15 cellular contexts compared by ENCODE assay signal in the genomic region with DNA sequence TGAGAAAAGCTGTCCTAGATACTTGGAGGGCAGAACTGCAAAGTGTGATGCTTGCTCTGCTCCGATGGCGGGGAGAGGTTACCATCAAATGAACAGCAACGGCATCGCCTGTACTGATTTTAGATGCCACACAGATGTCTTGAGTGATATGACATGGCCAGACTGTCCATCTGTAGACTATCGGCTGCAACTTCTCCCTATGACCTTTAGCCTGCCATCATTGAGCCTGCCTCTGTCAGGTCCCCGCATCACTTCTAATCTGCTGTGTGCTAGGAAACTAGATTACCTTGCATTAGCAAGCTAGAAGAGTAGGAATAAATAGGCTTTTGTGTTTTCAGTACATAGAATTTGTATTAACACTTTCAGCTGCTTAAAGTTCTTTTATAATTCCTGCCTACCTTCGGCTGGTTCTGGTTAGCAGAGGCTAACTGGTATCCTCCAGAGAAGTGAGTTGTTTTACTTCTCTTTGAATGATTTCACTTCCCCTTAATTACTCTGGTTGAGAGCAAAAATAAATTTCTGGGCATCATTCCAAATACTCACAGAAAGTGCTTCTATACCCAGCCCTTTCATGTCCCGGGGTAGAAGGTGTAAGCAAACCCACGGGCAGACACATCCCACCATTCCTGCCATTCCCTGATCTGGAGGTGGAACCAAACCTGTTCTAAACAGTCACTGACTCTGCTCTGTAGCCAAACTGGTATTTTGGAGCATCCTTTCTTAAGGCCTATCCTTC. TPM values are rescaled to one million over a fixed set of nuclear protein-coding genes. Genes with fewer than 3 reads are reported as not detected.
A peak's percentile ranks its signal among the peaks of the same experiment; 100 is the strongest.
DNase-seq lines count a peak whose midpoint lies in the region; ATAC-seq, FAIRE-seq and TF ChIP-seq lines count a peak whose summit lies in the region.
"Had no signal": no experiment of that assay in that cellular context is flagged by ENCODE, and none has a peak within 500 bp of the region (broad histone marks: within the 10 kb centered on the region; RNA-seq: fewer than 3 reads in every experiment).

No MANE protein-coding gene starts in this region.

- FAIRE-seq in GM12891 (lab: Jason Lieb, UNC) = peak; percentile 71

- no peak for TF ChIP-seq CTCF in osteocyte (IDR thresholded peaks at IDR 0.05)

- no peaks in the 10 kb centered on the region for H3K4me1 Mint-ChIP-seq in osteocyte (ENCODE audit: unreplicated experiment)
- H3K4me1 Mint-ChIP-seq: activated CD4-positive, alpha-beta T cell treated with anti-CD3 and anti-CD28 coated beads, Interleukin-2, amount 10 ng/mL, durations not matched to agents 24 days and 14 days; T-cell had no signal

- H3K36me3 Mint-ChIP-seq in osteocyte (ENCODE audit: unreplicated experiment) = peaks cover 54% of the 10 kb centered on the region

- no peak overlapping the region for H3K4me3 Mint-ChIP-seq in osteocyte (ENCODE audit: unreplicated experiment)
- H3K4me3 Mint-ChIP-seq: activated CD4-positive, alpha-beta T cell treated with anti-CD3 and anti-CD28 coated beads, Interleukin-2, amount 10 ng/mL, durations not matched to agents 24 days and 14 days; CD8-positive, alpha-beta T cell; natural killer cell treated with Interleukin-12 subunit alpha and Interleukin-12 subunit beta and Interleukin-15 and Interleukin-18, amount 100 ng/mL, for 72 hours; T-cell had no signal

- DNase-seq in GM12891 (ENCODE audit: insufficient read length, low spot score) = no peak
- peak; percentile 14 for DNase-seq in RPMI7951 (ENCODE audit: low read depth)
- DNase-seq in osteocyte (ENCODE audit: extremely low spot score, unreplicated experiment) = peak; percentile 36
- no peak for DNase-seq in GM19238 (ENCODE audit: insufficient read length, low spot score)
- no peak for DNase-seq in stimulated activated CD8-positive, alpha-beta memory T cell treated with anti-CD3 and anti-CD28 coated beads, Interleukin-4, amount 100 ng/mL, for 48 hours
- no peak for DNase-seq in SW480 (ENCODE audit: low spot score)
- DNase-seq: activated CD4-positive, alpha-beta T cell treated with anti-CD3 and anti-CD28 coated beads, Interleukin-2, amount 10 ng/mL, durations not matched to agents 24 days and 14 days; brain microvascular endothelial cell; CD8-positive, alpha-beta T cell; NCI-H1436 treated with DMSO at 0.1 percent for 48 hours; NCI-H774; T-cell had no signal

- H3K27ac Mint-ChIP-seq in osteocyte (ENCODE audit: unreplicated experiment) = no peak overlapping the region
- H3K27ac Mint-ChIP-seq: activated CD4-positive, alpha-beta T cell treated with anti-CD3 and anti-CD28 coated beads, Interleukin-2, amount 10 ng/mL, durations not matched to agents 24 days and 14 days; CD8-positive, alpha-beta T cell; natural killer cell treated with Interleukin-12 subunit alpha and Interleukin-12 subunit beta and Interleukin-15 and Interleukin-18, amount 100 ng/mL, for 72 hours had no signal

- H3K27me3 Mint-ChIP-seq in osteocyte (ENCODE audit: unreplicated experiment) = no peaks in the 10 kb centered on the region
- H3K27me3 Mint-ChIP-seq: activated CD4-positive, alpha-beta T cell treated with anti-CD3 and anti-CD28 coated beads, Interleukin-2, amount 10 ng/mL, durations not matched to agents 24 days and 14 days; natural killer cell treated with Interleukin-12 subunit alpha and Interleukin-12 subunit beta and Interleukin-15 and Interleukin-18, amount 100 ng/mL, for 72 hours; T-cell had no signal

- peak; percentile 69 for ATAC-seq in HG03342 (IDR thresholded peaks at IDR 0.05; ENCODE audit: unreplicated experiment)
- ATAC-seq in GM21528 (IDR thresholded peaks at IDR 0.05; ENCODE audit: low FRiP score, unreplicated experiment) = no peak
- ATAC-seq: CD8-positive, alpha-beta T cell; natural killer cell treated with Interleukin-12 subunit alpha and Interleukin-12 subunit beta and Interleukin-15 and Interleukin-18, amount 100 ng/mL, for 72 hours; T-cell had no signal

- no peak for TF ChIP-seq POLR2A in GM12891 (IDR thresholded peaks at IDR 0.05; ENCODE audit: low read depth, low read length)

- no peaks in the 10 kb centered on the region for H3K9me3 Mint-ChIP-seq in osteocyte (ENCODE audit: unreplicated experiment)
- H3K9me3 Mint-ChIP-seq: activated CD4-positive, alpha-beta T cell treated with anti-CD3 and anti-CD28 coated beads, Interleukin-2, amount 10 ng/mL, durations not matched to agents 24 days and 14 days; CD8-positive, alpha-beta T cell; natural killer cell treated with Interleukin-12 subunit alpha and Interleukin-12 subunit beta and Interleukin-15 and Interleukin-18, amount 100 ng/mL, for 72 hours; T-cell had no signal

TF ChIP-seq in GM12891, 5 proteins besides CTCF, POLR2A, EP300 and RAD21:
- no peak for TF ChIP-seq PAX5 (IDR thresholded peaks at IDR 0.05; ENCODE audit: insufficient read depth, low read length, severe bottlenecking)
- TF ChIP-seq SPI1 (IDR thresholded peaks at IDR 0.05; ENCODE audit: low read depth, low read length) = peak; percentile 94
- no peak for TF ChIP-seq POU2F2 (IDR thresholded peaks at IDR 0.05; ENCODE audit: low read depth, low read length)
- no peak for TF ChIP-seq POLR2AphosphoS5 (IDR thresholded peaks at IDR 0.05; ENCODE audit: low read depth, low read length)
- TF ChIP-seq TAF1 (IDR thresholded peaks at IDR 0.05; ENCODE audit: low read depth, low read length) = no peak

RNA-seq across cellular contexts. Expression of a gene that starts 24.0 kb away (rescaled TPM):
- 0.53 TPM for polyA plus RNA-seq in GM12891 (2012; ENCODE audit: low read depth, missing spikeins)
- total RNA-seq in RPMI7951 (2014; rRNA removed; shearing (Covaris generic)) = 0.88 and 1.8 TPM in 2 replicates
- 15.2 and 20.8 TPM in 2 replicates for total RNA-seq in osteocyte

RNA-seq across cellular contexts. Expression of a gene that starts 47.6 kb away (rescaled TPM):
- 90.1 TPM for polyA plus RNA-seq in GM12891 (2012; ENCODE audit: low read depth, missing spikeins)
- total RNA-seq in RPMI7951 (2014; rRNA removed; shearing (Covaris generic)) = 148 and 164 TPM in 2 replicates
- total RNA-seq in osteocyte = 114 and 124 TPM in 2 replicates

RNA-seq across cellular contexts. Expression of a gene that starts 47.9 kb away (rescaled TPM):
- 51.0 TPM for polyA plus RNA-seq in GM12891 (2012; ENCODE audit: low read depth, missing spikeins)
- total RNA-seq in RPMI7951 (2014; rRNA removed; shearing (Covaris generic)) = 110 and 121 TPM in 2 replicates
- total RNA-seq in osteocyte = 93.1 and 98.5 TPM in 2 replicates

Comparison
In these comparisons a context has a peak if more than half of its experiments do, and no peak if none do; other contexts are left out.
1. DNase-seq: peak in RPMI7951 (single experiment) and osteocyte (single experiment); none in GM12891 (single experiment), GM19238 (single experiment), stimulated activated CD8-positive, alpha-beta memory T cell treated with anti-CD3 and anti-CD28 coated beads, Interleukin-4, amount 100 ng/mL, for 48 hours (single experiment) and SW480 (single experiment).